8 cellular contexts compared by ENCODE assay signal in the genomic region with DNA sequence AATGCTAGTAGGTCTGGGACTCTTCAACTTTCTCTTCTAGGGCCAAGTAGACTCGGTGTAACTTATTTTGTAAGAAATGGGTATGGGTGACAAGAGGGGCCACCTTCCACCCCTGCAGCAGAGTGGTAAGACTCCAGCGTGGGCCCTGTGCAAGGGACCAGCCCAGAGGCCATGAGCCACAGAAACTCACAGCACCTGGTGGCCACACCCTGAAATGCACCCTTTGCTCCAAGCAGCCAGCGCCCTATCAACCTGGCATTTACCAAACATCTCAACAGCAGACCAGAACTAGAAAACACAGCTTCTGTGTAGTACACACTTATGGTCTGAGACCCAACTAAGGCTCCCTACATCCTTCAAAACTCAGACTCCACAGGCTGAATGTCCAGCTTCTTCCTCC. TPM values are rescaled to one million over a fixed set of nuclear protein-coding genes. Genes with fewer than 3 reads are reported as not detected.
A peak's percentile ranks its signal among the peaks of the same experiment; 100 is the strongest.
DNase-seq lines count a peak whose midpoint lies in the region; ATAC-seq and TF ChIP-seq lines count a peak whose summit lies in the region.

No MANE protein-coding gene starts in this region.

- no peaks in the 10 kb centered on the region for H3K36me3 ChIP-seq in gastroesophageal sphincter

- DNase-seq in AG04449 (ENCODE audit: low read depth, low spot score) (no peak), NOMO-1 treated with DMSO at 0.1 percent for 48 hours (lab: John Stamatoyannopoulos, UW; ENCODE audit: unreplicated experiment) (peak; percentile 39), activated T-cell treated with anti-CD3 and anti-CD28 coated beads for 48 hours (ENCODE audit: low read depth) (peak; percentile 58), anterior cingulate cortex (lab: John Stamatoyannopoulos, UW) (no peak)
- DNase-seq in stimulated activated CD4-positive, alpha-beta T cell treated with anti-CD3 and anti-CD28 coated beads, Interleukin-12 subunit alpha, Interleukin-12 subunit beta, amount 100 ng/mL, for 4 hours: peak; percentile 66

- TF ChIP-seq CTCF in AG04449 (IDR thresholded peaks at IDR 0.05; ENCODE audit: insufficient read depth, low read length, missing control alignments): peak; percentile 54
- TF ChIP-seq CTCF in gastroesophageal sphincter (IDR thresholded peaks at IDR 0.05): peak in 3 of 4 experiments; percentile 33 to 56 (median 56)

- no peak overlapping the region for H3K27ac ChIP-seq in gastroesophageal sphincter

- H3K4me1 ChIP-seq in gastroesophageal sphincter: peaks cover 0 to under 1% (median 0%) of the 10 kb centered on the region in 3 donors

- CTCF ChIA-PET in AG04449 (lab: Yijun Ruan, JAX): interaction anchor here (1.5 to 1.6 kb wide), 2 partner anchors 21 to 64 kb away, joined by 3 to 5 read pairs; a partner anchor contains a TSS

- H3K27me3 ChIP-seq in gastroesophageal sphincter: no peaks in the 10 kb centered on the region

- WGBS in gastroesophageal sphincter (ENCODE audit: low coverage in 1 of 2), 2 donors: 53 to 80% methylated on average over 1 to 3 of the region's 3 CpGs

- no peak for ATAC-seq in GM18505 (IDR thresholded peaks at IDR 0.05; ENCODE audit: unreplicated experiment)
- no peak for ATAC-seq in gastroesophageal sphincter
- ATAC-seq in HG02610 (IDR thresholded peaks at IDR 0.05; ENCODE audit: unreplicated experiment): no peak

- TF ChIP-seq POLR2A in GM18505 (IDR thresholded peaks at IDR 0.05; ENCODE audit: borderline replicate concordance, extremely low read depth, insufficient read depth, insufficient read length) (peak; percentile 24), gastroesophageal sphincter (IDR thresholded peaks at IDR 0.05) (no peak)

- POLR2A ChIA-PET in AG04449 (lab: Yijun Ruan, JAX): no interaction called here

- no peak for TF ChIP-seq EP300 in gastroesophageal sphincter (IDR thresholded peaks at IDR 0.05)

- H3K4me3 ChIP-seq in AG04449 (ENCODE audit: low read depth, low read length): no peak overlapping the region
- no peak overlapping the region for H3K4me3 ChIP-seq in gastroesophageal sphincter

- no peaks in the 10 kb centered on the region for H3K9me3 ChIP-seq in gastroesophageal sphincter

RNA-seq across cellular contexts. Expression of a gene that starts 5.7 kb away (rescaled TPM):
- total RNA-seq in gastroesophageal sphincter: 1 to 10 TPM in 2 of 4 donors, under 1 TPM in 2; 0.78 to 1.7 (median 0.99) TPM

RNA-seq across cellular contexts. Expression of a gene that starts 5.9 kb away (rescaled TPM):
- 10 to 100 TPM; 26.3 to 43.9 (median 33.3) TPM for total RNA-seq in gastroesophageal sphincter

RNA-seq across cellular contexts. Expression of a gene that starts 17.9 kb away (rescaled TPM):
- total RNA-seq in gastroesophageal sphincter: 100 to 1,000 TPM; 374 to 526 (median 407) TPM

RNA-seq across cellular contexts. Expression of a gene that starts 19.8 kb away (rescaled TPM):
- total RNA-seq in gastroesophageal sphincter: 10 to 100 TPM; 21.8 to 38.5 (median 29.0) TPM

RNA-seq across cellular contexts. Expression of a gene that starts 33.5 kb away (rescaled TPM):
- 10 to 100 TPM in 3 of 4 donors, 1 to 10 TPM in 1; 7.1 to 25.2 (median 18.3) TPM for total RNA-seq in gastroesophageal sphincter

Comparison
In these comparisons a context has a peak if more than half of its experiments do, and no peak if none do; other contexts are left out.
1. DNase-seq: peak in NOMO-1 treated with DMSO at 0.1 percent for 48 hours (single experiment), activated T-cell treated with anti-CD3 and anti-CD28 coated beads for 48 hours (single experiment) and stimulated activated CD4-positive, alpha-beta T cell treated with anti-CD3 and anti-CD28 coated beads, Interleukin-12 subunit alpha, Interleukin-12 subunit beta, amount 100 ng/mL, for 4 hours (single experiment); none in AG04449 (single experiment) and anterior cingulate cortex (0 of 58).